Comparison of ENCODE assay signal across 1 cellular context in the genomic region with DNA sequence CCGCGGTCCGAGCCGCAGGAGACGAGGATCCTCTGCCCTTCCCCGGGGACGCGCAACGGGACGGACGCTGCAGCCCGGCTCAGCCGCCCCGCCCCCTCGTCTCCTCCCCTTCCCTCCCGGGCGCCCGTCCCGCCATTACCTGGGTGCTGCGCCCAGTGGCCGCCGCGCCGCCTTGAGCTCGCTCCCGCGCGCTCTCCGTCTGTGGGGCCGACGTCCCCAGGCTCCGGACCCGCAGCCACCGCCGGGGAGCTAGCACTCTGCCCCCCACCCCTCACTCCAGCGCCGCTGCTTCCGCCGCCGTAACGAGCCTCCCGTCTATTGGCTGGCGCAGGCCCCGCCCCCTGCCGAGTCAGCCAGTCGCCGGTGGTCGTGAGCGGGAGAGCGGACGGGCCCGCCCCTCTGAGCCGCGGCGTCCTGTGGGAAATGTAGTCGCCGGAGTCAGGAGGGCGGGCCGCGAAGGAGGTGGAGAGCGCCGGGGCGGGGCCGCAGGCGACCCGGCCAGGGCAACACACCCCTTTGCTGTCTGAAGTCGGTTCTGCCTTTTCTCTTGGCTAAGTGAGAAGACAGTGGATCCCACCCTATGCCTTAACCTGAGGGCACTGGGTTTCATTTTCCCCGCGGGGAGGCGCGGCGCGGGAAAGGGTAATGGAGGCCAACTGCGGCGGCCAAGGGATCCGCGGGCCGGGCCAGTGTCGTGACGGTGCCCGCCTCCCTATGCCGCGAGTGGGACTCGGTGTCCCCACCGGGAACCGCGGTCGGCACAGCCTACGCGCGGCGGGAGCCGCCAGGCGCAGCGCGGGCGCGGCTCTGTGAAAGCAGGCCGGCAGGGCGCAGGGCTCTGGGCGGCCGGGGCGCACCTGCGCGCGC.
TF ChIP-seq lines count a peak whose summit lies in the region.

A gene (minus strand): TSS at position 259 of the 867 bp plus-strand sequence. CDS start 1,767 bp downstream, outside the sequence.

TF ChIP-seq in HepG2, 621 proteins besides CTCF, POLR2A, EP300 and RAD21 (continued from another document and continues in another):
- TF ChIP-seq, protein P1, sequence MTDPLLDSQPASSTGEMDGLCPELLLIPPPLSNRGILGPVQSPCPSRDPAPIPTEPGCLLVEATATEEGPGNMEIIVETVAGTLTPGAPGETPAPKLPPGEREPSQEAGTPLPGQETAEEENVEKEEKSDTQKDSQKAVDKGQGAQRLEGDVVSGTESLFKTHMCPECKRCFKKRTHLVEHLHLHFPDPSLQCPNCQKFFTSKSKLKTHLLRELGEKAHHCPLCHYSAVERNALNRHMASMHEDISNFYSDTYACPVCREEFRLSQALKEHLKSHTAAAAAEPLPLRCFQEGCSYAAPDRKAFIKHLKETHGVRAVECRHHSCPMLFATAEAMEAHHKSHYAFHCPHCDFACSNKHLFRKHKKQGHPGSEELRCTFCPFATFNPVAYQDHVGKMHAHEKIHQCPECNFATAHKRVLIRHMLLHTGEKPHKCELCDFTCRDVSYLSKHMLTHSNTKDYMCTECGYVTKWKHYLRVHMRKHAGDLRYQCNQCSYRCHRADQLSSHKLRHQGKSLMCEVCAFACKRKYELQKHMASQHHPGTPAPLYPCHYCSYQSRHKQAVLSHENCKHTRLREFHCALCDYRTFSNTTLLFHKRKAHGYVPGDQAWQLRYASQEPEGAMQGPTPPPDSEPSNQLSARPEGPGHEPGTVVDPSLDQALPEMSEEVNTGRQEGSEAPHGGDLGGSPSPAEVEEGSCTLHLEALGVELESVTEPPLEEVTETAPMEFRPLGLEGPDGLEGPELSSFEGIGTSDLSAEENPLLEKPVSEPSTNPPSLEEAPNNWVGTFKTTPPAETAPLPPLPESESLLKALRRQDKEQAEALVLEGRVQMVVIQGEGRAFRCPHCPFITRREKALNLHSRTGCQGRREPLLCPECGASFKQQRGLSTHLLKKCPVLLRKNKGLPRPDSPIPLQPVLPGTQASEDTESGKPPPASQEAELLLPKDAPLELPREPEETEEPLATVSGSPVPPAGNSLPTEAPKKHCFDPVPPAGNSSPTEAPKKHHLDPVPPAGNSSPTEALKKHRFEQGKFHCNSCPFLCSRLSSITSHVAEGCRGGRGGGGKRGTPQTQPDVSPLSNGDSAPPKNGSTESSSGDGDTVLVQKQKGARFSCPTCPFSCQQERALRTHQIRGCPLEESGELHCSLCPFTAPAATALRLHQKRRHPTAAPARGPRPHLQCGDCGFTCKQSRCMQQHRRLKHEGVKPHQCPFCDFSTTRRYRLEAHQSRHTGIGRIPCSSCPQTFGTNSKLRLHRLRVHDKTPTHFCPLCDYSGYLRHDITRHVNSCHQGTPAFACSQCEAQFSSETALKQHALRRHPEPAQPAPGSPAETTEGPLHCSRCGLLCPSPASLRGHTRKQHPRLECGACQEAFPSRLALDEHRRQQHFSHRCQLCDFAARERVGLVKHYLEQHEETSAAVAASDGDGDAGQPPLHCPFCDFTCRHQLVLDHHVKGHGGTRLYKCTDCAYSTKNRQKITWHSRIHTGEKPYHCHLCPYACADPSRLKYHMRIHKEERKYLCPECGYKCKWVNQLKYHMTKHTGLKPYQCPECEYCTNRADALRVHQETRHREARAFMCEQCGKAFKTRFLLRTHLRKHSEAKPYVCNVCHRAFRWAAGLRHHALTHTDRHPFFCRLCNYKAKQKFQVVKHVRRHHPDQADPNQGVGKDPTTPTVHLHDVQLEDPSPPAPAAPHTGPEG (CRISPR knock-in tag; IDR thresholded peaks at IDR 0.05), result no peak
- TF ChIP-seq, protein P2, sequence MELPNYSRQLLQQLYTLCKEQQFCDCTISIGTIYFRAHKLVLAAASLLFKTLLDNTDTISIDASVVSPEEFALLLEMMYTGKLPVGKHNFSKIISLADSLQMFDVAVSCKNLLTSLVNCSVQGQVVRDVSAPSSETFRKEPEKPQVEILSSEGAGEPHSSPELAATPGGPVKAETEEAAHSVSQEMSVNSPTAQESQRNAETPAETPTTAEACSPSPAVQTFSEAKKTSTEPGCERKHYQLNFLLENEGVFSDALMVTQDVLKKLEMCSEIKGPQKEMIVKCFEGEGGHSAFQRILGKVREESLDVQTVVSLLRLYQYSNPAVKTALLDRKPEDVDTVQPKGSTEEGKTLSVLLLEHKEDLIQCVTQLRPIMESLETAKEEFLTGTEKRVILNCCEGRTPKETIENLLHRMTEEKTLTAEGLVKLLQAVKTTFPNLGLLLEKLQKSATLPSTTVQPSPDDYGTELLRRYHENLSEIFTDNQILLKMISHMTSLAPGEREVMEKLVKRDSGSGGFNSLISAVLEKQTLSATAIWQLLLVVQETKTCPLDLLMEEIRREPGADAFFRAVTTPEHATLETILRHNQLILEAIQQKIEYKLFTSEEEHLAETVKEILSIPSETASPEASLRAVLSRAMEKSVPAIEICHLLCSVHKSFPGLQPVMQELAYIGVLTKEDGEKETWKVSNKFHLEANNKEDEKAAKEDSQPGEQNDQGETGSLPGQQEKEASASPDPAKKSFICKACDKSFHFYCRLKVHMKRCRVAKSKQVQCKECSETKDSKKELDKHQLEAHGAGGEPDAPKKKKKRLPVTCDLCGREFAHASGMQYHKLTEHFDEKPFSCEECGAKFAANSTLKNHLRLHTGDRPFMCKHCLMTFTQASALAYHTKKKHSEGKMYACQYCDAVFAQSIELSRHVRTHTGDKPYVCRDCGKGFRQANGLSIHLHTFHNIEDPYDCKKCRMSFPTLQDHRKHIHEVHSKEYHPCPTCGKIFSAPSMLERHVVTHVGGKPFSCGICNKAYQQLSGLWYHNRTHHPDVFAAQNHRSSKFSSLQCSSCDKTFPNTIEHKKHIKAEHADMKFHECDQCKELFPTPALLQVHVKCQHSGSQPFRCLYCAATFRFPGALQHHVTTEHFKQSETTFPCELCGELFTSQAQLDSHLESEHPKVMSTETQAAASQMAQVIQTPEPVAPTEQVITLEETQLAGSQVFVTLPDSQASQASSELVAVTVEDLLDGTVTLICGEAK (IDR thresholded peaks at IDR 0.05), result no peak
- TF ChIP-seq, protein P2 (CRISPR knock-in tag; IDR thresholded peaks at IDR 0.05), result peak; percentile 20; the same call in 1 of the 2 replicates
- TF ChIP-seq PRMT3 (CRISPR knock-in tag; IDR thresholded peaks at IDR 0.05; ENCODE audit: borderline replicate concordance, low read depth) (no peak), ASH2L (IDR thresholded peaks at IDR 0.05; ENCODE audit: insufficient read length, low read depth, low read length) (peak; percentile 73), TCF7L2 (IDR thresholded peaks at IDR 0.05; ENCODE audit: low read depth, low read length) (no peak), TGIF2 (CRISPR knock-in tag; IDR thresholded peaks at IDR 0.05) (no peak), ZMYM3 (CRISPR knock-in tag; IDR thresholded peaks at IDR 0.05) (0 out of 2 replicates have a peak, but pooled peaks have one; percentile 23), GATAD2A (CRISPR knock-in tag; IDR thresholded peaks at IDR 0.05) (peak; percentile 37; the same call in 1 of the 2 replicates), BRD4 (CRISPR knock-in tag; IDR thresholded peaks at IDR 0.05) (no peak; the same call in 1 of the 2 replicates), SIX4 (CRISPR knock-in tag; IDR thresholded peaks at IDR 0.05) (no peak), ZBTB7A (CRISPR knock-in tag; IDR thresholded peaks at IDR 0.05) (no peak)
- TF ChIP-seq, protein P3, sequence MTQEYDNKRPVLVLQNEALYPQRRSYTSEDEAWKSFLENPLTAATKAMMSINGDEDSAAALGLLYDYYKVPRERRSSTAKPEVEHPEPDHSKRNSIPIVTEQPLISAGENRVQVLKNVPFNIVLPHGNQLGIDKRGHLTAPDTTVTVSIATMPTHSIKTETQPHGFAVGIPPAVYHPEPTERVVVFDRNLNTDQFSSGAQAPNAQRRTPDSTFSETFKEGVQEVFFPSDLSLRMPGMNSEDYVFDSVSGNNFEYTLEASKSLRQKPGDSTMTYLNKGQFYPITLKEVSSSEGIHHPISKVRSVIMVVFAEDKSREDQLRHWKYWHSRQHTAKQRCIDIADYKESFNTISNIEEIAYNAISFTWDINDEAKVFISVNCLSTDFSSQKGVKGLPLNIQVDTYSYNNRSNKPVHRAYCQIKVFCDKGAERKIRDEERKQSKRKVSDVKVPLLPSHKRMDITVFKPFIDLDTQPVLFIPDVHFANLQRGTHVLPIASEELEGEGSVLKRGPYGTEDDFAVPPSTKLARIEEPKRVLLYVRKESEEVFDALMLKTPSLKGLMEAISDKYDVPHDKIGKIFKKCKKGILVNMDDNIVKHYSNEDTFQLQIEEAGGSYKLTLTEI (CRISPR knock-in tag; conservative IDR thresholded peaks at IDR 0.05), result no peak
- TF ChIP-seq, protein P4, sequence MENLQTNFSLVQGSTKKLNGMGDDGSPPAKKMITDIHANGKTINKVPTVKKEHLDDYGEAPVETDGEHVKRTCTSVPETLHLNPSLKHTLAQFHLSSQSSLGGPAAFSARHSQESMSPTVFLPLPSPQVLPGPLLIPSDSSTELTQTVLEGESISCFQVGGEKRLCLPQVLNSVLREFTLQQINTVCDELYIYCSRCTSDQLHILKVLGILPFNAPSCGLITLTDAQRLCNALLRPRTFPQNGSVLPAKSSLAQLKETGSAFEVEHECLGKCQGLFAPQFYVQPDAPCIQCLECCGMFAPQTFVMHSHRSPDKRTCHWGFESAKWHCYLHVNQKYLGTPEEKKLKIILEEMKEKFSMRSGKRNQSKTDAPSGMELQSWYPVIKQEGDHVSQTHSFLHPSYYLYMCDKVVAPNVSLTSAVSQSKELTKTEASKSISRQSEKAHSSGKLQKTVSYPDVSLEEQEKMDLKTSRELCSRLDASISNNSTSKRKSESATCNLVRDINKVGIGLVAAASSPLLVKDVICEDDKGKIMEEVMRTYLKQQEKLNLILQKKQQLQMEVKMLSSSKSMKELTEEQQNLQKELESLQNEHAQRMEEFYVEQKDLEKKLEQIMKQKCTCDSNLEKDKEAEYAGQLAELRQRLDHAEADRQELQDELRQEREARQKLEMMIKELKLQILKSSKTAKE (CRISPR knock-in tag; IDR thresholded peaks at IDR 0.05; ENCODE audit: borderline replicate concordance), result no peak; the same call in 1 of the 2 replicates
- TF ChIP-seq, protein P5, sequence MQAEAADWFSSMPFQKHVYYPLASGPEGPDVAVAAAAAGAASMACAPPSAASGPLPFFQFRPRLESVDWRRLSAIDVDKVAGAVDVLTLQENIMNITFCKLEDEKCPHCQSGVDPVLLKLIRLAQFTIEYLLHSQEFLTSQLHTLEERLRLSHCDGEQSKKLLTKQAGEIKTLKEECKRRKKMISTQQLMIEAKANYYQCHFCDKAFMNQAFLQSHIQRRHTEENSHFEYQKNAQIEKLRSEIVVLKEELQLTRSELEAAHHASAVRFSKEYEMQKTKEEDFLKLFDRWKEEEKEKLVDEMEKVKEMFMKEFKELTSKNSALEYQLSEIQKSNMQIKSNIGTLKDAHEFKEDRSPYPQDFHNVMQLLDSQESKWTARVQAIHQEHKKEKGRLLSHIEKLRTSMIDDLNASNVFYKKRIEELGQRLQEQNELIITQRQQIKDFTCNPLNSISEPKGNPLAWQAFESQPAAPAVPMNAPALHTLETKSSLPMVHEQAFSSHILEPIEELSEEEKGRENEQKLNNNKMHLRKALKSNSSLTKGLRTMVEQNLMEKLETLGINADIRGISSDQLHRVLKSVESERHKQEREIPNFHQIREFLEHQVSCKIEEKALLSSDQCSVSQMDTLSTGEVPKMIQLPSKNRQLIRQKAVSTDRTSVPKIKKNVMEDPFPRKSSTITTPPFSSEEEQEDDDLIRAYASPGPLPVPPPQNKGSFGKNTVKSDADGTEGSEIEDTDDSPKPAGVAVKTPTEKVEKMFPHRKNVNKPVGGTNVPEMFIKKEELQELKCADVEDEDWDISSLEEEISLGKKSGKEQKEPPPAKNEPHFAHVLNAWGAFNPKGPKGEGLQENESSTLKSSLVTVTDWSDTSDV (CRISPR knock-in tag; IDR thresholded peaks at IDR 0.05), result peak; percentile 47; the same call in 1 of the 2 replicates
